ENCODE assay signal across 9 cellular contexts in genomic region chrX:72130762-72131231, GRCh38. TPM values are rescaled to one million over a fixed set of nuclear protein-coding genes. Genes with fewer than 3 reads are reported as not detected.
A peak's percentile ranks its signal among the peaks of the same experiment; 100 is the strongest.
DNase-seq lines count a peak whose midpoint lies in the region; ATAC-seq and TF ChIP-seq lines count a peak whose summit lies in the region.
"Had no signal": no experiment of that assay in that cellular context is flagged by ENCODE, and none has a peak within 500 bp of the region (broad histone marks: within the 10 kb centered on the region; RNA-seq: fewer than 3 reads in every experiment).

No MANE protein-coding gene starts in this region.

- H3K4me1 ChIP-seq in transverse colon = peaks cover 0 to 13% (median 4%) of the 10 kb centered on the region in 4 donors

- no peak for ATAC-seq in effector memory CD8-positive, alpha-beta T cell (replicated peaks)

- no peak for TF ChIP-seq POLR2A in transverse colon (IDR thresholded peaks at IDR 0.05)

- H3K36me3 ChIP-seq in transverse colon = no peaks in the 10 kb centered on the region

- TF ChIP-seq CTCF in mesothelial cell of epicardium (IDR thresholded peaks at IDR 0.05; ENCODE audit: unreplicated experiment) (no peak), transverse colon (IDR thresholded peaks at IDR 0.05) (no peak)

- peak overlapping the region in 3 of 4 donors; percentile 17 to 51 (median 38) for H3K4me3 ChIP-seq in transverse colon

- TF ChIP-seq EP300 in transverse colon (IDR thresholded peaks at IDR 0.05; ENCODE audit: low read depth) = no peak

- peak overlapping the region in 1 of 2 donors; percentile 63 for H3K27ac Mint-ChIP-seq in effector memory CD8-positive, alpha-beta T cell
- H3K27ac Mint-ChIP-seq in mesothelial cell of epicardium = peak overlapping the region; percentile 53

- WGBS in transverse colon (ENCODE audit: low coverage in 1 of 2), 2 donors = 63% methylated on average over 19 of the region's 29 CpGs; no CpG with 5 or more reads in 1 of the 2 donors

- intact Hi-C loops in transverse colon (cut with DNase I; ENCODE audit: low total_unique reads) = no loop called here

- no peaks in the 10 kb centered on the region for H3K9me3 ChIP-seq in transverse colon

- H3K27me3 ChIP-seq in transverse colon = peaks cover 10% of the 10 kb centered on the region

- in situ Hi-C loops in transverse colon (cut with MboI; ENCODE audit: low pct_ligation_motif_present in 1 of 4, low pct_unique_long_range_greater_than_20kb in 1 of 4, low sequenced_read_pairs in 3 of 4) = loop anchor here in 1 of 4 donors (25.0 kb wide), 1 partner anchor 118 kb away; no protein-coding TSS in a partner anchor

- peaks cover 15% of the 10 kb centered on the region for H3K36me3 Mint-ChIP-seq in effector memory CD8-positive, alpha-beta T cell (ENCODE audit: insufficient read depth)
- H3K36me3 Mint-ChIP-seq in mesothelial cell of epicardium = peaks cover 14% of the 10 kb centered on the region

- peak; percentile 52 for DNase-seq in activated CD8-positive, alpha-beta memory T cell treated with anti-CD3 and anti-CD28 coated beads for 24 hours
- DNase-seq in activated CD8-positive, alpha-beta memory T cell treated with anti-CD3 and anti-CD28 coated beads, Interleukin-2, amount 50 U/mL, for 48 hours = no peak
- DNase-seq in effector memory CD8-positive, alpha-beta T cell = no peak
- no peak for DNase-seq in mesothelial cell of epicardium (ENCODE audit: low spot score in 2 of 2, unreplicated experiment in 2 of 2)
- DNase-seq in transverse colon = no peak
- DNase-seq in NOMO-1 treated with DMSO at 0.1 percent for 48 hours (lab: John Stamatoyannopoulos, UW; ENCODE audit: unreplicated experiment) = no peak
- no peak for DNase-seq in AG08396 (ENCODE audit: low spot score)
- DNase-seq in T-helper 2 cell = no peak
- DNase-seq: activated T-cell treated with anti-CD3 and anti-CD28 coated beads, Interleukin-2, amount 50 U/mL, for 48 hours had no signal

- H3K27me3 Mint-ChIP-seq in effector memory CD8-positive, alpha-beta T cell = no peaks in the 10 kb centered on the region
- no peaks in the 10 kb centered on the region for H3K27me3 Mint-ChIP-seq in mesothelial cell of epicardium (ENCODE audit: low read depth)

- H3K4me1 Mint-ChIP-seq in effector memory CD8-positive, alpha-beta T cell (ENCODE audit: low read depth in 2 of 2) = peaks cover 8 to 19% of the 10 kb centered on the region in 2 donors
- H3K4me1 Mint-ChIP-seq in mesothelial cell of epicardium = peaks cover 49% of the 10 kb centered on the region

- H3K9me3 Mint-ChIP-seq in effector memory CD8-positive, alpha-beta T cell = no peaks in the 10 kb centered on the region
- peaks cover 22% of the 10 kb centered on the region for H3K9me3 Mint-ChIP-seq in mesothelial cell of epicardium

- peak overlapping the region; percentile 65 to 78 (median 72) for H3K27ac ChIP-seq in transverse colon

- peak overlapping the region; percentile 58 to 64 for H3K4me3 Mint-ChIP-seq in effector memory CD8-positive, alpha-beta T cell
- H3K4me3 Mint-ChIP-seq in mesothelial cell of epicardium = peak overlapping the region; percentile 68

RNA-seq across cellular contexts. Expression of gene RTL5, which starts 0.9 kb away (rescaled TPM):
- total RNA-seq in mesothelial cell of epicardium (36.1 to 37.5 TPM (median 36.4 TPM) in 3 replicates), transverse colon (1 to 10 TPM; 1.3 to 6.0 (median 2.5) TPM)

RNA-seq across cellular contexts. Expression of gene PIN4, which starts 50.8 kb away (rescaled TPM):
- total RNA-seq in mesothelial cell of epicardium = 17.3 to 19.7 TPM (median 17.7 TPM) in 3 replicates
- 10 to 100 TPM in 1 of 4 donors, 1 to 10 TPM in 1, under 1 TPM in 1, not detected in 1; 1.00 to 15.2 (median 8.1) TPM for total RNA-seq in transverse colon
